5 cellular contexts compared by ENCODE assay signal in genomic region chrX:35285289-35285962, GRCh38.
"Had no signal": no experiment of that assay in that cellular context is flagged by ENCODE, and none has a peak within 500 bp of the region (broad histone marks: within the 10 kb centered on the region; RNA-seq: fewer than 3 reads in every experiment).

No MANE protein-coding gene starts in this region.

- DNase-seq: IMR-90 had no signal

- H3K27me3 Mint-ChIP-seq: IgD-negative memory B cell had no signal

- H3K4me3 Mint-ChIP-seq: IgD-negative memory B cell had no signal

- ATAC-seq: HepG2, K562 had no signal

- H3K36me3 Mint-ChIP-seq: IgD-negative memory B cell had no signal

- H3K27ac ChIP-seq: HL-60 had no signal

- H3K4me3 ChIP-seq: K562 had no signal

- H3K27ac Mint-ChIP-seq: IgD-negative memory B cell had no signal
